In the genomic region with DNA sequence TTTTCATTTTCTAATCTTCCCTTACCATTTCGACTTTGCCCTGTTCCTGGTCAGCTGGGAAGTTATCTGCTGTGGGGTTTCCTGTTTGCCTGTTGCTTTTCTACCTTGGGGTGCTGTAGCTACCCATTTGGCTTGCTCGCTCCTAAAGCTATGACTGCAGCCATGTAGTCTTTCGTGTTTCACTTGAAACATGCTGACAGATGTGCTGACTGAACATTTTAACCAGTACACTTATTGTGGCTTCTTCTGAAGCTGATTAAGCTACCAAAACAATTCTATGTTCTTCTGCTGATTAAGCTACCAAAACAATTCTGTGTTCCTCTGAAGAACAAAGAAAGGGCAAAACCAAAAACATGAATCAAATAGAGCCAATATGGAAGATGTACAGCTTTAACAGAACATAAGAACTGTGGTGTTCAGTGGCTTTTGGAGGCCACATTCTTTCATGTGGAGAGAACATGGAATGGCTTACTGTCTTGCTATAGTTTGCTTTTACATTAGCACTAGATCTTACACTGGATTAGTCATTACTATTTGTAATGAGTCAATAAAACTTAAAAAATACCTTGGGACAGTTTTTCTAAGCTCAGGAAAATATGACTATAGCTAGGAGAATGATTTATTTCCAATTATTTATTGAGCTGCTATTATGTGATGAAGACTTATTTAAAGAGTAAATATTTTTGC, we compare ENCODE assay signal across 21 cellular contexts.
DNase-seq lines count a peak whose midpoint lies in the region; ATAC-seq, FAIRE-seq and TF ChIP-seq lines count a peak whose summit lies in the region.
"Had no signal": no experiment of that assay in that cellular context is flagged by ENCODE, and none has a peak within 500 bp of the region (broad histone marks: within the 10 kb centered on the region; RNA-seq: fewer than 3 reads in every experiment).

No MANE protein-coding gene starts in this region.

- peak overlapping the region; percentile 60 for H2AFZ ChIP-seq in IMR-90 (replicated peaks; ENCODE audit: low read length, poor library complexity)
- H2AFZ ChIP-seq in mammary epithelial cell (ENCODE audit: low read depth, low read length) = peak overlapping the region; percentile 58

- 22% methylated on average over 3 of the region's 3 CpGs for WGBS in A549 (ENCODE audit: missing lambda C conversion rate)
- no CpG with 5 or more reads among the region's 3 CpGs for WGBS in IMR-90 (ENCODE audit: extremely low coverage in 2 of 2, insufficient read length in 1 of 2), 2 experiments
- WGBS in mammary epithelial cell (ENCODE audit: low coverage, missing lambda C conversion rate) = 98% methylated on average over 3 of the region's 3 CpGs

- H3K4me1 ChIP-seq in A549 (no peaks in the 10 kb centered on the region), IMR-90 (ENCODE audit: control insufficient read depth, insufficient read depth, low read length) (peaks cover 7% of the 10 kb centered on the region), mammary epithelial cell (ENCODE audit: insufficient read depth, low read length) (peaks cover 19% of the 10 kb centered on the region)

- no peak for DNase-seq in A549 (ENCODE audit: low read depth in 1 of 2, low spot score in 1 of 2)
- DNase-seq in IMR-90 = peak; percentile 46
- no peak for DNase-seq in mammary epithelial cell
- no peak for DNase-seq in neural crest cell (ENCODE audit: low read depth, low spot score)
- no peak for DNase-seq in midbrain (lab: John Stamatoyannopoulos, UW)
- DNase-seq in activated gamma-delta T cell (lab: John Stamatoyannopoulos, UW) = no peak
- DNase-seq in activated gamma-delta T cell treated with Interleukin-2 at 50 U/mL for 16 hours = no peak
- no peak for DNase-seq in SHP77 (lab: John Stamatoyannopoulos, UW)
- DNase-seq: activated CD4-positive, alpha-beta memory T cell treated with anti-CD3 and anti-CD28 coated beads, Interleukin-2, amount 10 ng/mL, durations not matched to agents 7 days and 5 days; activated naive CD8-positive, alpha-beta T cell treated with anti-CD3 and anti-CD28 coated beads, Interleukin-2, amount 10 ng/mL, durations not matched to agents 7 days and 5 days; activated T-cell treated with anti-CD3 and anti-CD28 coated beads, Interleukin-2, amount 50 U/mL, for 24 hours; CD8-positive, alpha-beta T cell; NCI-H1436 treated with DMSO at 0.1 percent for 48 hours; NCI-H226; nephron progenitor cell; NK-92 treated with Interleukin-12 subunit alpha and Interleukin-12 subunit beta, amount 100 ng/mL, for 24 hours; T-helper 2 cell; trophoblast cell had no signal

- TF ChIP-seq EP300 in A549 (IDR thresholded peaks at IDR 0.05) = no peak

- no TSS peak for BruUV-seq in IMR-90 (replicated peaks; lab: Mats Ljungman, UMichigan)
- no TSS peak for BruUV-seq in mammary epithelial cell (replicated peaks; lab: Mats Ljungman, UMichigan)

- H4K91ac ChIP-seq in IMR-90 (ENCODE audit: insufficient read depth, low read depth, low read length) = peak overlapping the region; percentile 27; the same call in 1 of the 2 replicates

- H3K9me3 ChIP-seq in A549 (no peaks in the 10 kb centered on the region), IMR-90 (ENCODE audit: control insufficient read depth, insufficient read depth, low read length) (no peaks in the 10 kb centered on the region), mammary epithelial cell (replicated peaks; ENCODE audit: insufficient read depth, low read length) (no peaks in the 10 kb centered on the region)

- TF ChIP-seq CTCF in A549 (IDR thresholded peaks at IDR 0.05) = no peak
- TF ChIP-seq CTCF in IMR-90 (conservative IDR thresholded peaks at IDR 0.05; ENCODE audit: low read depth, low read length) = no peak
- no peak for TF ChIP-seq CTCF in mammary epithelial cell (conservative IDR thresholded peaks at IDR 0.05 in 1 of 2, IDR thresholded peaks at IDR 0.05 in 1 of 2; ENCODE audit: extremely low read depth in 1 of 2, insufficient read depth in 1 of 2, low read depth in 1 of 2, low read length in 2 of 2)
- TF ChIP-seq CTCF in neural crest cell (conservative IDR thresholded peaks at IDR 0.05) = no peak

- no peaks in the 10 kb centered on the region for H4K20me1 ChIP-seq in IMR-90 (ENCODE audit: insufficient read depth, low read length)
- H4K20me1 ChIP-seq in mammary epithelial cell (ENCODE audit: insufficient read depth, low read length) = no peaks in the 10 kb centered on the region

- H3K36me3 Mint-ChIP-seq in neural crest cell (ENCODE audit: low read depth) = peaks cover 2% of the 10 kb centered on the region
- H3K36me3 Mint-ChIP-seq: activated naive CD8-positive, alpha-beta T cell treated with anti-CD3 and anti-CD28 coated beads, Interleukin-2, amount 10 ng/mL, durations not matched to agents 7 days and 5 days; CD8-positive, alpha-beta T cell had no signal

- H3K4me3 ChIP-seq in A549 = no peak overlapping the region
- no peak overlapping the region for H3K4me3 ChIP-seq in IMR-90 (ENCODE audit: insufficient read depth, low read depth, low read length)
- no peak overlapping the region for H3K4me3 ChIP-seq in mammary epithelial cell (replicated peaks in 1 of 3; ENCODE audit: insufficient read depth in 1 of 3, low read depth in 2 of 3, low read length in 3 of 3)

- peaks cover 38% of the 10 kb centered on the region for H3K4me1 Mint-ChIP-seq in neural crest cell
- H3K4me1 Mint-ChIP-seq: activated CD4-positive, alpha-beta memory T cell treated with anti-CD3 and anti-CD28 coated beads, Interleukin-2, amount 10 ng/mL, durations not matched to agents 7 days and 5 days; activated naive CD8-positive, alpha-beta T cell treated with anti-CD3 and anti-CD28 coated beads, Interleukin-2, amount 10 ng/mL, durations not matched to agents 7 days and 5 days had no signal

- peak overlapping the region; percentile 98 for H3K18ac ChIP-seq in IMR-90 (ENCODE audit: low read depth, low read length)

- POLR2A ChIA-PET in A549 (lab: Yijun Ruan, JAX) (no interaction called here), IMR-90 (lab: Charles Lee; ENCODE audit: unreplicated experiment) (no interaction called here)

- no peak for TF ChIP-seq RAD21 in A549 (conservative IDR thresholded peaks at IDR 0.05 in 1 of 2, IDR thresholded peaks at IDR 0.05 in 1 of 2)
- TF ChIP-seq RAD21 in IMR-90 (IDR thresholded peaks at IDR 0.05; ENCODE audit: low read length) = no peak

- in situ Hi-C loops in IMR-90 (cut with MboI; ENCODE audit: low sequenced_read_pairs) (no loop called here), mammary epithelial cell (cut with MboI; ENCODE audit: low sequenced_read_pairs in 2 of 2) (no loop called here)

- ATAC-seq in A549 (no peak), IMR-90 (ENCODE audit: low read depth) (no peak)
- ATAC-seq: CD8-positive, alpha-beta T cell; Right ventricle myocardium inferior had no signal

- peaks cover 5% of the 10 kb centered on the region for H3K9me1 ChIP-seq in IMR-90 (ENCODE audit: insufficient read depth, low read length)

- H3K9me3 Mint-ChIP-seq in neural crest cell = no peaks in the 10 kb centered on the region
- H3K9me3 Mint-ChIP-seq: activated CD4-positive, alpha-beta memory T cell treated with anti-CD3 and anti-CD28 coated beads, Interleukin-2, amount 10 ng/mL, durations not matched to agents 7 days and 5 days; activated naive CD8-positive, alpha-beta T cell treated with anti-CD3 and anti-CD28 coated beads, Interleukin-2, amount 10 ng/mL, durations not matched to agents 7 days and 5 days; activated T-cell treated with anti-CD3 and anti-CD28 coated beads, Interleukin-2, amount 50 U/mL, for 24 hours; CD8-positive, alpha-beta T cell; stimulated activated naive CD8-positive, alpha-beta T cell treated with anti-CD3 and anti-CD28 coated beads, Interleukin-15, Interleukin-2, amounts not matched to agents 100 ng/mL and 50 ng/mL, for 24 hours had no signal

- no peaks in the 10 kb centered on the region for H3K79me1 ChIP-seq in IMR-90 (ENCODE audit: low read depth in 1 of 2, low read length in 2 of 2)

- H3K14ac ChIP-seq in IMR-90 (replicated peaks; ENCODE audit: low read depth, low read length) = peak overlapping the region; percentile 74; the same call in 1 of the 2 replicates

- H3K4me2 ChIP-seq in A549 = no peak overlapping the region
- no peak overlapping the region; the same call in 1 of the 2 replicates for H3K4me2 ChIP-seq in IMR-90 (ENCODE audit: low read depth, low read length)
- H3K4me2 ChIP-seq in mammary epithelial cell (ENCODE audit: insufficient read depth, low read depth, low read length) = no peak overlapping the region

- peak overlapping the region; percentile 57; the same call in 1 of the 2 replicates for H2AK5ac ChIP-seq in IMR-90 (ENCODE audit: low read depth, low read length)

- peak overlapping the region; percentile 89 for H3K4ac ChIP-seq in IMR-90 (ENCODE audit: low read depth, low read length)

- H3K56ac ChIP-seq in IMR-90 (ENCODE audit: extremely low read depth, insufficient read depth, low read length) = peak overlapping the region; percentile 1; the same call in 1 of the 2 replicates

- CTCF ChIA-PET in A549 (lab: Yijun Ruan, JAX) = no interaction called here
- CTCF ChIA-PET in IMR-90 (lab: Yijun Ruan, JAX) = interaction anchor here (0.8 kb wide), 1 partner anchor 20 kb away, joined by 3 read pairs; no protein-coding TSS in a partner anchor
- CTCF ChIA-PET in mammary epithelial cell (lab: Charles Lee; ENCODE audit: low non-redundant PET) = no interaction called here

- peak overlapping the region; percentile 96 for H2BK120ac ChIP-seq in IMR-90 (ENCODE audit: low read depth, low read length)

- no peak overlapping the region for H3K4me3 Mint-ChIP-seq in neural crest cell
- H3K4me3 Mint-ChIP-seq: activated CD4-positive, alpha-beta memory T cell treated with anti-CD3 and anti-CD28 coated beads, Interleukin-2, amount 10 ng/mL, durations not matched to agents 7 days and 5 days; activated naive CD8-positive, alpha-beta T cell treated with anti-CD3 and anti-CD28 coated beads, Interleukin-2, amount 10 ng/mL, durations not matched to agents 7 days and 5 days; activated T-cell treated with anti-CD3 and anti-CD28 coated beads, Interleukin-2, amount 50 U/mL, for 24 hours; CD8-positive, alpha-beta T cell; nephron progenitor cell; stimulated activated naive CD8-positive, alpha-beta T cell treated with anti-CD3 and anti-CD28 coated beads, Interleukin-15, Interleukin-2, amounts not matched to agents 100 ng/mL and 50 ng/mL, for 24 hours had no signal

- dilution Hi-C loops in IMR-90 (cut with HindIII; ENCODE audit: low sequenced_read_pairs, unreplicated experiment) = no loop called here
- dilution Hi-C loops in mammary epithelial cell (cut with HindIII; ENCODE audit: low sequenced_read_pairs) = no loop called here

- peak overlapping the region; percentile 67 to 82; a peak in 3 of 4 replicates for H4K8ac ChIP-seq in IMR-90 (ENCODE audit: low read depth in 2 of 2, low read length in 2 of 2)

- FAIRE-seq in A549 (lab: Jason Lieb, UNC) = no peak
- FAIRE-seq: islet of Langerhans had no signal

- H3K27me3 Mint-ChIP-seq in neural crest cell (ENCODE audit: low read depth) = no peaks in the 10 kb centered on the region
- H3K27me3 Mint-ChIP-seq: activated CD4-positive, alpha-beta memory T cell treated with anti-CD3 and anti-CD28 coated beads, Interleukin-2, amount 10 ng/mL, durations not matched to agents 7 days and 5 days; activated naive CD8-positive, alpha-beta T cell treated with anti-CD3 and anti-CD28 coated beads, Interleukin-2, amount 10 ng/mL, durations not matched to agents 7 days and 5 days; activated T-cell treated with anti-CD3 and anti-CD28 coated beads, Interleukin-2, amount 50 U/mL, for 24 hours; stimulated activated naive CD8-positive, alpha-beta T cell treated with anti-CD3 and anti-CD28 coated beads, Interleukin-15, Interleukin-2, amounts not matched to agents 100 ng/mL and 50 ng/mL, for 24 hours had no signal

- peak overlapping the region; percentile 91 for H4K5ac ChIP-seq in IMR-90 (ENCODE audit: low read depth, low read length)

- H3K23ac ChIP-seq in IMR-90 (ENCODE audit: low read depth, low read length) = peak overlapping the region; percentile 73

- no peaks in the 10 kb centered on the region for H3K79me2 ChIP-seq in mammary epithelial cell (ENCODE audit: insufficient read depth, low read length)

- H3K36me3 ChIP-seq in IMR-90 (ENCODE audit: control insufficient read depth, insufficient read depth, low read length) = no peaks in the 10 kb centered on the region
- H3K36me3 ChIP-seq in mammary epithelial cell (ENCODE audit: insufficient read depth, low read length) = no peaks in the 10 kb centered on the region

- peak overlapping the region; percentile 31 for H2BK5ac ChIP-seq in IMR-90 (ENCODE audit: low read depth, low read length, poor library complexity, severe bottlenecking)

- H3K9ac ChIP-seq in IMR-90 (ENCODE audit: low read depth, low read length) (no peak overlapping the region), mammary epithelial cell (ENCODE audit: insufficient read depth, low read length) (no peak overlapping the region)

- peak overlapping the region; percentile 63 for H2BK15ac ChIP-seq in IMR-90 (ENCODE audit: low read depth, low read length)

- intact Hi-C loops in IMR-90 (cut with micrococcal nuclease) = loop anchor here (10.0 kb wide), 1 partner anchor 428 kb away; no protein-coding TSS in a partner anchor
- intact Hi-C loops in mammary epithelial cell (cut with micrococcal nuclease) = no loop called here

- TF ChIP-seq POLR2A in A549 (IDR thresholded peaks at IDR 0.05; ENCODE audit: low read length) (no peak), IMR-90 (IDR thresholded peaks at IDR 0.05; ENCODE audit: low read depth, low read length) (no peak)

- peak overlapping the region; percentile 75 for H2BK20ac ChIP-seq in IMR-90 (ENCODE audit: low read depth, low read length)

- H3K27ac ChIP-seq in A549 (no peak overlapping the region), IMR-90 (ENCODE audit: insufficient read depth, low read length) (peak overlapping the region; percentile 72; the same call in 1 of the 2 replicates), mammary epithelial cell (ENCODE audit: insufficient read depth, low read depth, low read length) (no peak overlapping the region)

- no peak overlapping the region for H2AK9ac ChIP-seq in IMR-90 (replicated peaks; ENCODE audit: low read depth, low read length, poor library complexity)

- peak overlapping the region; percentile 44 for H3K27ac Mint-ChIP-seq in neural crest cell (ENCODE audit: unreplicated experiment)
- H3K27ac Mint-ChIP-seq: activated CD4-positive, alpha-beta memory T cell treated with anti-CD3 and anti-CD28 coated beads, Interleukin-2, amount 10 ng/mL, durations not matched to agents 7 days and 5 days; activated naive CD8-positive, alpha-beta T cell treated with anti-CD3 and anti-CD28 coated beads, Interleukin-2, amount 10 ng/mL, durations not matched to agents 7 days and 5 days; activated T-cell treated with anti-CD3 and anti-CD28 coated beads, Interleukin-2, amount 50 U/mL, for 24 hours; CD8-positive, alpha-beta T cell; nephron progenitor cell; stimulated activated naive CD8-positive, alpha-beta T cell treated with anti-CD3 and anti-CD28 coated beads, Interleukin-15, Interleukin-2, amounts not matched to agents 100 ng/mL and 50 ng/mL, for 24 hours had no signal

- H3K27me3 ChIP-seq in IMR-90 (ENCODE audit: control insufficient read depth, insufficient read depth, low read length) (no peaks in the 10 kb centered on the region), mammary epithelial cell (ENCODE audit: insufficient read depth, low read length) (no peaks in the 10 kb centered on the region)
